20 cellular contexts compared by ENCODE assay signal in the genomic region with DNA sequence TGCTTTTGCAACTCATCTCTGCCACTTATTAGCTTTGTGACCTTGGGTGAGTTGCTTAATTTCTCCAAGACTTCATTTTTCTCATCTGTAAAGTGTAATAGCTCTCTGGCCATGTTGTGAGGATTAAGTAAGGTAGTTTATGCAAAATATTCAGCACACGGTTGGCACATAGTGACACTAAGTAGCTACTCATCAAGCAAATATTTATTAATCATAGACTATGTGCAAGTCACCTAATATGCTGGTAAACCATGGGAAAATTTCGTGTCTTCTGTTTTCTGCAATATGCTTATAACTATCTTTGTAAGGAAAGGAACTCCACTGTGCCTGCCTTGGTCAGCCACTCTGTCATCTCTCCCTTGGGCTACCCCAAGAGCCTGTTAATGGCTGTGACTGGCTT.
"Had no signal": no experiment of that assay in that cellular context is flagged by ENCODE, and none has a peak within 500 bp of the region (broad histone marks: within the 10 kb centered on the region; RNA-seq: fewer than 3 reads in every experiment).

No MANE protein-coding gene starts in this region.

- DNase-seq: activated CD4-positive, alpha-beta T cell treated with anti-CD3 and anti-CD28 coated beads, Interleukin-2, amount 10 ng/mL, durations not matched to agents 7 days and 5 days; activated CD8-positive, alpha-beta memory T cell treated with anti-CD3 and anti-CD28 coated beads, Interleukin-2, amount 50 U/mL, for 4 hours; activated effector memory CD4-positive, alpha-beta T cell treated with Interleukin-2 at 50 U/mL for 16 hours; activated naive CD4-positive, alpha-beta T cell treated with anti-CD3 and anti-CD28 coated beads, Interleukin-2, amount 10 ng/mL, durations not matched to agents 7 days and 5 days; activated T-cell treated with anti-CD3 and anti-CD28 coated beads, Interleukin-2, amount 50 U/mL, for 48 hours; dermis blood vessel endothelial cell; effector memory CD4-positive, alpha-beta T cell; gastrocnemius medialis; head of caudate nucleus; left ventricle myocardium inferior; mammary epithelial cell; midbrain; nephron progenitor cell; nucleus accumbens; posterior cingulate gyrus; stimulated activated naive B cell treated with anti-CD40 and anti-IgM and Interleukin-4, amounts not matched to agents 10 μg/mL and 1 μg/mL and 100 μg/mL, for 72 hours; T-helper 1 cell; T-helper 9 cell had no signal

- H3K27ac ChIP-seq: ascending aorta, cardiac muscle cell, gastrocnemius medialis, left ventricle myocardium inferior had no signal

- H3K36me3 ChIP-seq: ascending aorta, cardiac muscle cell, gastrocnemius medialis, left ventricle myocardium inferior had no signal

- H3K4me1 ChIP-seq: ascending aorta, gastrocnemius medialis, left ventricle myocardium inferior had no signal

- H3K27me3 ChIP-seq: ascending aorta, gastrocnemius medialis had no signal

- H3K9me3 ChIP-seq: ascending aorta, gastrocnemius medialis, left ventricle myocardium inferior had no signal

- H3K4me3 ChIP-seq: ascending aorta, cardiac muscle cell, gastrocnemius medialis, left ventricle myocardium inferior had no signal
